32 cellular contexts compared by ENCODE assay signal in genomic region chr7:45216622-45217165, GRCh38. TPM values are rescaled to one million over a fixed set of nuclear protein-coding genes. Genes with fewer than 3 reads are reported as not detected.
"Had no signal": no experiment of that assay in that cellular context is flagged by ENCODE, and none has a peak within 500 bp of the region (broad histone marks: within the 10 kb centered on the region; RNA-seq: fewer than 3 reads in every experiment).

No MANE protein-coding gene starts in this region.

- H3K4me1 ChIP-seq: adrenal gland, ascending aorta had no signal

- H3K27me3 ChIP-seq: ascending aorta, cardiac muscle cell had no signal

- H3K27ac ChIP-seq: adrenal gland, ascending aorta, cardiac muscle cell, VCaP had no signal

- DNase-seq: activated B cell treated with CpG ODN at 0.5 μM for 24 hours; activated CD4-positive, alpha-beta memory T cell treated with anti-CD3 and anti-CD28 coated beads for 36 hours; activated CD4-positive, alpha-beta T cell treated with anti-CD3 and anti-CD28 coated beads for 4 hours; activated CD4-positive, alpha-beta T cell treated with anti-CD3 and anti-CD28 coated beads, Interleukin-2, amount 10 ng/mL, durations not matched to agents 24 days and 14 days; activated CD4-positive, alpha-beta T cell treated with anti-CD3 and anti-CD28 coated beads, Interleukin-2, amount 50 U/mL, for 1 hour; activated CD4-positive, alpha-beta T cell treated with anti-CD3 and anti-CD28 coated beads, Interleukin-2, amount 50 U/mL, for 4 hours; activated CD4-positive, CD25-positive, alpha-beta regulatory T cell treated with anti-CD3 and anti-CD28 coated beads, Interleukin-2, amount 50 U/mL, for 72 hours; activated CD8-positive, alpha-beta memory T cell treated with anti-CD3 and anti-CD28 coated beads, Interleukin-2, amount 50 U/mL, for 4 hours; activated CD8-positive, alpha-beta T cell treated with anti-CD3 and anti-CD28 coated beads for 36 hours; activated effector memory CD4-positive, alpha-beta T cell treated with anti-CD3 and anti-CD28 coated beads, Interleukin-2, amount 50 U/mL, for 16 hours; activated gamma-delta T cell treated with Interleukin-2 at 50 U/mL for 16 hours; activated naive CD4-positive, alpha-beta T cell; activated naive CD4-positive, alpha-beta T cell treated with anti-CD3 and anti-CD28 coated beads for 36 hours; activated naive CD4-positive, alpha-beta T cell treated with anti-CD3 and anti-CD28 coated beads, Interleukin-2, amount 50 U/mL, for 16 hours; activated naive CD8-positive, alpha-beta T cell treated with anti-CD3 and anti-CD28 coated beads for 36 hours; activated T-cell treated with anti-CD3 and anti-CD28 coated beads for 4 hours; activated T-cell treated with anti-CD3 and anti-CD28 coated beads, Interleukin-2, amount 50 U/mL, for 1 hour; activated T-cell treated with anti-CD3 and anti-CD28 coated beads, Interleukin-2, amount 50 U/mL, for 4 hours; activated T-cell treated with anti-CD3 and anti-CD28 coated beads, Interleukin-2, amount 50 U/mL, for 72 hours; amniotic stem cell; T-helper 1 cell; T-helper 2 cell; T-helper 9 cell had no signal

- ATAC-seq: activated CD8-positive, alpha-beta T cell treated with anti-CD3 and anti-CD28 coated beads for 36 hours; activated naive CD4-positive, alpha-beta T cell treated with anti-CD3 and anti-CD28 coated beads, Interleukin-2, amount 50 U/mL, for 72 hours; activated T-cell treated with anti-CD3 and anti-CD28 coated beads, Interleukin-2, amount 50 U/mL, for 4 hours; activated T-cell treated with anti-CD3 and anti-CD28 coated beads, Interleukin-2, amount 50 U/mL, for 72 hours; activated T-helper 17 cell treated with anti-CD3 and anti-CD28 coated beads, Interleukin-2, amount 50 U/mL, for 72 hours had no signal

- H3K9me3 ChIP-seq: adrenal gland, ascending aorta had no signal

- H3K4me3 ChIP-seq: adrenal gland, ascending aorta, cardiac muscle cell had no signal

- H3K36me3 ChIP-seq: adrenal gland, ascending aorta, cardiac muscle cell had no signal

RNA-seq across cellular contexts. Expression of gene RAMP3, which starts 59.1 kb away (rescaled TPM):
- total RNA-seq: activated B cell treated with CpG ODN at 0.5 μM for 24 hours; activated CD4-positive, alpha-beta memory T cell treated with anti-CD3 and anti-CD28 coated beads for 36 hours; activated CD4-positive, alpha-beta T cell treated with anti-CD3 and anti-CD28 coated beads, Interleukin-2, amount 10 ng/mL, durations not matched to agents 24 days and 14 days; activated CD8-positive, alpha-beta memory T cell treated with anti-CD3 and anti-CD28 coated beads for 36 hours; activated CD8-positive, alpha-beta T cell treated with anti-CD3 and anti-CD28 coated beads for 36 hours; activated naive CD4-positive, alpha-beta T cell treated with anti-CD3 and anti-CD28 coated beads for 36 hours; activated naive CD8-positive, alpha-beta T cell treated with anti-CD3 and anti-CD28 coated beads for 36 hours; activated T-cell treated with anti-CD3 and anti-CD28 coated beads, Interleukin-2, amount 50 U/mL, for 4 hours; activated T-helper 1 cell treated with anti-CD3 and anti-CD28 coated beads, Interleukin-12 subunit alpha, Interleukin-12 subunit beta, Interleukin-2, Interleukin-4 antibody, amounts not matched to agents 30 ng/mL and 10 ng/mL and 1 ng/mL, durations not matched to agents 14 hours and 24 hours and 36 hours; activated T-helper 17 cell treated with anti-CD3 and anti-CD28 coated beads, Interleukin-2, amount 50 U/mL, for 72 hours; bronchial epithelial cell; cardiac muscle cell had no signal
- polyA plus RNA-seq: cardiac muscle cell had no signal
